Comparison of ENCODE assay signal across 8 cellular contexts in the genomic region with DNA sequence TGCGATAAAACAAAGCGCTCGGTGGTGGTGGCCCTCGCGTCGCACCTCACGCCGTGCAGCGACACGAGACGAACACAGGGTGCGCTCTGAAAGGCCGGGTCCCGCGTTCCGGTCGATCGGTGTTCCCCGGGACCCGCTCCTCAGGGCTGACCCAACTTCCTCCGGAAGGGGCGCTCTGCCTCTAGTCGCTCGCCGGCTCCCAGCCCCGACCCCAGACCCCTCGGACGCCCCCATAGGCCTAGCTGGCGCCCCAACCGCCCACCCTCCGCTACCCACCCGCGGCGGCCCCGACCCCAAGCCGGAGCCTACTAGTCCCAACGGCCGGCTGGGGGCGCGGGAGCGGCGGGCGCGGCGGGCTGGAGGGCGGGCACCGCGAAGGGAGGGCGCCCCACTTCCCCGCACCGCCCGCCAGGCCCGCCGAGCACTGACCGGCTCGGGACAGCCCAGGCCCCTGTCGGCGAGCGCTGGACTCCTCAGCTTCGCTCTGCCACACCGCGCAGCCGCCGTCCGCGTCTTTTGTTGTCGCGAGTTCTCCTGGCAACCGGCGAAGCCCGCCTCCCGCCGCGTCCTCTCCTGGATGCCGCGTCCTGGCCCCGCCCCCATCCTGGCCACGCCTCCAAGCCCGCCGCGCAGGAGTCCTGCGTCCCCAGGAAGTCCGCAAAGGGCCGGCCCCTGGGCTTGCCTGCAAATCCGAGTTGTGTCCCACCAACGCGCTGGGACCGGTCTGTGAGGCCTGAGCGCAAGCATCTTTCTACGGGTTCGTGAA. TPM values are rescaled to one million over a fixed set of nuclear protein-coding genes. Genes with fewer than 3 reads are reported as not detected.
DNase-seq lines count a peak whose midpoint lies in the region; FAIRE-seq and TF ChIP-seq lines count a peak whose summit lies in the region.

A gene with protein sequence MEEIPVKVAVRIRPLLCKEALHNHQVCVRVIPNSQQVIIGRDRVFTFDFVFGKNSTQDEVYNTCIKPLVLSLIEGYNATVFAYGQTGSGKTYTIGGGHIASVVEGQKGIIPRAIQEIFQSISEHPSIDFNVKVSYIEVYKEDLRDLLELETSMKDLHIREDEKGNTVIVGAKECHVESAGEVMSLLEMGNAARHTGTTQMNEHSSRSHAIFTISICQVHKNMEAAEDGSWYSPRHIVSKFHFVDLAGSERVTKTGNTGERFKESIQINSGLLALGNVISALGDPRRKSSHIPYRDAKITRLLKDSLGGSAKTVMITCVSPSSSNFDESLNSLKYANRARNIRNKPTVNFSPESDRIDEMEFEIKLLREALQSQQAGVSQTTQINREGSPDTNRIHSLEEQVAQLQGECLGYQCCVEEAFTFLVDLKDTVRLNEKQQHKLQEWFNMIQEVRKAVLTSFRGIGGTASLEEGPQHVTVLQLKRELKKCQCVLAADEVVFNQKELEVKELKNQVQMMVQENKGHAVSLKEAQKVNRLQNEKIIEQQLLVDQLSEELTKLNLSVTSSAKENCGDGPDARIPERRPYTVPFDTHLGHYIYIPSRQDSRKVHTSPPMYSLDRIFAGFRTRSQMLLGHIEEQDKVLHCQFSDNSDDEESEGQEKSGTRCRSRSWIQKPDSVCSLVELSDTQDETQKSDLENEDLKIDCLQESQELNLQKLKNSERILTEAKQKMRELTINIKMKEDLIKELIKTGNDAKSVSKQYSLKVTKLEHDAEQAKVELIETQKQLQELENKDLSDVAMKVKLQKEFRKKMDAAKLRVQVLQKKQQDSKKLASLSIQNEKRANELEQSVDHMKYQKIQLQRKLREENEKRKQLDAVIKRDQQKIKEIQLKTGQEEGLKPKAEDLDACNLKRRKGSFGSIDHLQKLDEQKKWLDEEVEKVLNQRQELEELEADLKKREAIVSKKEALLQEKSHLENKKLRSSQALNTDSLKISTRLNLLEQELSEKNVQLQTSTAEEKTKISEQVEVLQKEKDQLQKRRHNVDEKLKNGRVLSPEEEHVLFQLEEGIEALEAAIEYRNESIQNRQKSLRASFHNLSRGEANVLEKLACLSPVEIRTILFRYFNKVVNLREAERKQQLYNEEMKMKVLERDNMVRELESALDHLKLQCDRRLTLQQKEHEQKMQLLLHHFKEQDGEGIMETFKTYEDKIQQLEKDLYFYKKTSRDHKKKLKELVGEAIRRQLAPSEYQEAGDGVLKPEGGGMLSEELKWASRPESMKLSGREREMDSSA (N-terminal part only) (minus strand): TSS at position 491 of the 766 bp plus-strand sequence. CDS start 5,841 bp downstream, outside the sequence.

- FAIRE-seq in G401.6 (lab: Jason Lieb, UNC), result peak; percentile 95

- peaks cover 9 to 10% of the 10 kb centered on the region in 2 experiments; a peak in 3 of 4 replicates for H3K4me1 Mint-ChIP-seq in H9
- H3K4me1 Mint-ChIP-seq in nephron progenitor cell, result peaks cover 15% of the 10 kb centered on the region
- H3K4me1 Mint-ChIP-seq in stimulated activated naive CD8-positive, alpha-beta T cell treated with anti-CD3 and anti-CD28 coated beads, Interleukin-15, Interleukin-2, amounts not matched to agents 100 ng/mL and 50 ng/mL, for 24 hours (ENCODE audit: low read depth), result peaks cover 23% of the 10 kb centered on the region

- no peaks in the 10 kb centered on the region for H3K9me3 ChIP-seq in H9 (ENCODE audit: control insufficient read depth, low read depth, low read length)

- H3K14ac ChIP-seq in H9 (ENCODE audit: insufficient read depth, low read length), result peak within 1 kb of the TSS; percentile 81; the same call in 1 of the 2 replicates

- H3K36me3 Mint-ChIP-seq in H9 (ENCODE audit: insufficient read depth in 1 of 3, low read depth in 3 of 3) (no peaks in the 10 kb centered on the region), nephron progenitor cell (ENCODE audit: low read depth) (peaks cover 19% of the 10 kb centered on the region)
- no peaks in the 10 kb centered on the region for H3K36me3 Mint-ChIP-seq in stimulated activated naive CD8-positive, alpha-beta T cell treated with anti-CD3 and anti-CD28 coated beads, Interleukin-15, Interleukin-2, amounts not matched to agents 100 ng/mL and 50 ng/mL, for 24 hours (ENCODE audit: low read depth)

- H3K27me3 Mint-ChIP-seq in H9 (ENCODE audit: low read depth), result no peaks in the 10 kb centered on the region
- H3K27me3 Mint-ChIP-seq in nephron progenitor cell (ENCODE audit: low read depth, poor library complexity), result no peaks in the 10 kb centered on the region
- no peaks in the 10 kb centered on the region for H3K27me3 Mint-ChIP-seq in stimulated activated naive CD8-positive, alpha-beta T cell treated with anti-CD3 and anti-CD28 coated beads, Interleukin-15, Interleukin-2, amounts not matched to agents 100 ng/mL and 50 ng/mL, for 24 hours

- peaks cover 6% of the 10 kb centered on the region for H3K23me2 ChIP-seq in H9 (ENCODE audit: insufficient read length, low read depth, low read length, poor library complexity, severe bottlenecking)

- H3K79me1 ChIP-seq in H9 (ENCODE audit: insufficient read depth, low read depth, low read length, poor library complexity, severe bottlenecking), result no peaks in the 10 kb centered on the region

- H3K9me3 Mint-ChIP-seq in H9 (no peaks in the 10 kb centered on the region), nephron progenitor cell (no peaks in the 10 kb centered on the region)
- no peaks in the 10 kb centered on the region for H3K9me3 Mint-ChIP-seq in stimulated activated naive CD8-positive, alpha-beta T cell treated with anti-CD3 and anti-CD28 coated beads, Interleukin-15, Interleukin-2, amounts not matched to agents 100 ng/mL and 50 ng/mL, for 24 hours

- H2AFZ ChIP-seq in H9 (ENCODE audit: low read length), result peak within 1 kb of the TSS; percentile 74

- no peaks in the 10 kb centered on the region for H3K79me2 ChIP-seq in H9 (ENCODE audit: insufficient read depth, low read length)

- TF ChIP-seq CTCF in H9 (conservative IDR thresholded peaks at IDR 0.05) (peak; percentile 67), fibroblast of the aortic adventitia (IDR thresholded peaks at IDR 0.05; ENCODE audit: insufficient read depth, low read length) (peak; percentile 51), nephron progenitor cell (IDR thresholded peaks at IDR 0.05) (peak; percentile 43)

- peak within 1 kb of the TSS; percentile 79 for H3K4me3 ChIP-seq in fibroblast of the aortic adventitia (ENCODE audit: low read depth, low read length)

- no peak within 1 kb of the TSS for H2BK15ac ChIP-seq in H9 (ENCODE audit: low read depth, low read length)

- peak within 1 kb of the TSS; percentile 56 for H3K18ac ChIP-seq in H9 (ENCODE audit: insufficient read length, low read depth, low read length)

- peak within 1 kb of the TSS; percentile 65 for H3K27ac ChIP-seq in H9 (ENCODE audit: insufficient read length, low read depth, low read length)

- no peak within 1 kb of the TSS for H4K5ac ChIP-seq in H9 (ENCODE audit: insufficient read length, low read depth, low read length)

- no peaks in the 10 kb centered on the region for H4K20me1 ChIP-seq in H9 (ENCODE audit: control insufficient read depth, insufficient read depth, insufficient read length)

- peak within 1 kb of the TSS; percentile 87 for H3K9ac ChIP-seq in H9 (ENCODE audit: extremely low read depth, insufficient read length, low read length)

- no peak within 1 kb of the TSS for H2BK20ac ChIP-seq in H9 (ENCODE audit: low read depth, low read length, poor library complexity, severe bottlenecking)

- no peak within 1 kb of the TSS for H2BK120ac ChIP-seq in H9 (ENCODE audit: low read depth, low read length, poor library complexity, severe bottlenecking)

- H2BK5ac ChIP-seq in H9 (ENCODE audit: insufficient read length, low read length), result peak within 1 kb of the TSS; percentile 96

- WGBS in H9 (ENCODE audit: extremely low coverage, insufficient read length, low lambda C conversion rate), result no CpG with 5 or more reads among the region's 91 CpGs

- H3K56ac ChIP-seq in H9 (ENCODE audit: insufficient read length, low read depth, low read length), result no peak within 1 kb of the TSS

- no peak within 1 kb of the TSS for H4K8ac ChIP-seq in H9 (replicated peaks; ENCODE audit: insufficient read length, low read depth, low read length)

- H3K4me1 ChIP-seq in H9 (ENCODE audit: insufficient read depth, low read length), result no peaks in the 10 kb centered on the region

- peak; percentile 98 for DNase-seq in H9
- peak; percentile 97 for DNase-seq in M059J (ENCODE audit: low read depth)
- DNase-seq in activated effector memory CD4-positive, alpha-beta T cell treated with anti-CD3 and anti-CD28 coated beads, Interleukin-2, amount 50 U/mL, for 16 hours, result peak; percentile 99
- peak; percentile 95 for DNase-seq in fibroblast of the aortic adventitia (ENCODE audit: low read depth)
- peak; percentile 100 for DNase-seq in nephron progenitor cell

- H3K27ac Mint-ChIP-seq in H9 (peak within 1 kb of the TSS; percentile 96 to 99 (median 98)), nephron progenitor cell (peak within 1 kb of the TSS; percentile 100)
- H3K27ac Mint-ChIP-seq in stimulated activated naive CD8-positive, alpha-beta T cell treated with anti-CD3 and anti-CD28 coated beads, Interleukin-15, Interleukin-2, amounts not matched to agents 100 ng/mL and 50 ng/mL, for 24 hours, result peak within 1 kb of the TSS; percentile 89

- H3K23ac ChIP-seq in H9 (ENCODE audit: insufficient read length, low read depth, low read length), result no peak within 1 kb of the TSS

- H2BK12ac ChIP-seq in H9 (ENCODE audit: insufficient read length, low read depth, low read length), result no peak within 1 kb of the TSS

- no peak within 1 kb of the TSS for H4K91ac ChIP-seq in H9 (ENCODE audit: insufficient read length, low read depth, low read length)

- H2AK5ac ChIP-seq in H9 (ENCODE audit: insufficient read length, low read length), result no peak within 1 kb of the TSS

- peak; percentile 79 for TF ChIP-seq POLR2A in Raji (IDR thresholded peaks at IDR 0.05; ENCODE audit: insufficient read depth, low read depth, low read length)

- no peak within 1 kb of the TSS for H3K4ac ChIP-seq in H9 (ENCODE audit: low read depth, low read length)

- no peaks in the 10 kb centered on the region for H3K27me3 ChIP-seq in H9 (ENCODE audit: insufficient read depth, low read length)

- peak within 1 kb of the TSS; percentile 81 to 85 for H3K4me3 Mint-ChIP-seq in H9
- peak within 1 kb of the TSS; percentile 91 for H3K4me3 Mint-ChIP-seq in nephron progenitor cell
- H3K4me3 Mint-ChIP-seq in stimulated activated naive CD8-positive, alpha-beta T cell treated with anti-CD3 and anti-CD28 coated beads, Interleukin-15, Interleukin-2, amounts not matched to agents 100 ng/mL and 50 ng/mL, for 24 hours, result peak within 1 kb of the TSS; percentile 82

- peak within 1 kb of the TSS; percentile 68 for H3T11ph ChIP-seq in H9 (ENCODE audit: low read length)

- H3K4me2 ChIP-seq in H9 (ENCODE audit: insufficient read depth, insufficient read length, low read length), result peak within 1 kb of the TSS; percentile 90

RNA-seq across cellular contexts. Expression of the gene that starts here (rescaled TPM):
- total RNA-seq in H9 (2021) (2.9 TPM in 2 replicates), fibroblast of the aortic adventitia (ENCODE audit: low replicate concordance) (6.0 and 7.2 TPM in 2 replicates)
- total RNA-seq in M059J (2014; rRNA removed; shearing (Covaris generic)), result 2.3 and 2.5 TPM in 2 replicates

Comparison
In these comparisons a context has a peak if more than half of its experiments do, and no peak if none do; other contexts are left out.
1. Peak in every context shown above with its lines: DNase-seq, H3K4me3 ChIP-seq and H3K27ac ChIP-seq.